17 cellular contexts compared by ENCODE assay signal in the genomic region with DNA sequence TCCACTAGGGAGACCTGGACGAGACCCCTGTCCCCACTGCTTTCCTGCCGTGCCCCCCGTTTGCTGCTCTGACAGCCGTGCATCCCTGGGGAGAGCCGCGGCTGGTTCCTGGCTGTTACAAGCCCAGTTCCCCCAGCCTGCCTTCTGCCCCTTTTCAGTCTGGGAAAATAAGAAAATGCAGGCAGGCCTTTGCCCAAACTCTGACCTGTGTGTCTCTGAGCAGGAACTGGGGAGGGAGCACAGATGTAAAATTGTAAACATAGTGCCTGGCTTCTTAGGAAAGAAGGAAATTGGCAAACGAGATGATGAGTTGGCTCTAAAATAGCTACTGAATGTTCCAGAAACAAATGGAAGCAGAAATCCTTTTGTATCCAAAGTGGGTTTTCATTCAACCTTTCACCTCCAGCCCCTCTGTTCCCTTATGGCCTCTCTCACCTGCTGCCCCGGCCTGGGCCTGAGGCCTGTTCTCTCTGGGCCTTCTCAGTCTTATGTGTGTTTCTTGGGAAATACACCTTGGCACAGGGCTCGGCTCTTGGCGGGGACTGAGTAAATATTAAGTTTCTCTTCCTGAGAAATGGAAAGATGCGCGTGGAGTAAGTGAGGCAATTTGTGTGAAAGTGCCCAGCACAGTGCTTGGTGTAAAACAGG.
DNase-seq lines count a peak whose midpoint lies in the region; ATAC-seq, FAIRE-seq and TF ChIP-seq lines count a peak whose summit lies in the region.
"Had no signal": no experiment of that assay in that cellular context is flagged by ENCODE, and none has a peak within 500 bp of the region (broad histone marks: within the 10 kb centered on the region; RNA-seq: fewer than 3 reads in every experiment).

No MANE protein-coding gene starts in this region.

- H3K36me3 ChIP-seq in pancreas, result peaks cover 0 to 21% (median 2%) of the 10 kb centered on the region in 3 donors
- H3K36me3 ChIP-seq in upper lobe of left lung, result peaks cover 0 to 8% (median 2%) of the 10 kb centered on the region in 4 donors
- H3K36me3 ChIP-seq: SJCRH30 had no signal

- no peak for TF ChIP-seq CTCF in fibroblast of mammary gland (conservative IDR thresholded peaks at IDR 0.05; ENCODE audit: control insufficient read depth, insufficient read depth, low read depth, low read length)
- no peak for TF ChIP-seq CTCF in pancreas (IDR thresholded peaks at IDR 0.05)
- TF ChIP-seq CTCF in upper lobe of left lung (IDR thresholded peaks at IDR 0.05), result no peak

- intact Hi-C loops in pancreas (cut with DNase I), result no loop called here

- WGBS in pancreas, 2 donors, result 38 to 39% methylated on average over 12 of the region's 12 CpGs
- 55 to 69% methylated on average over 12 of the region's 12 CpGs for WGBS in upper lobe of left lung, 2 donors

- peak overlapping the region; percentile 29 to 83 (median 70) for H3K27ac ChIP-seq in pancreas
- peak overlapping the region in 3 of 4 donors; percentile 27 to 68 (median 49) for H3K27ac ChIP-seq in upper lobe of left lung
- H3K27ac ChIP-seq: SJCRH30 had no signal

- no peak overlapping the region for H3K4me3 Mint-ChIP-seq in T-helper 17 cell
- H3K4me3 Mint-ChIP-seq: activated CD4-positive, alpha-beta T cell treated with anti-CD3 and anti-CD28 coated beads, Interleukin-2, amount 10 ng/mL, durations not matched to agents 7 days and 5 days; memory B cell had no signal

- no peak for TF ChIP-seq POLR2A in upper lobe of left lung (IDR thresholded peaks at IDR 0.05)

- H3K27ac Mint-ChIP-seq in T-helper 17 cell, result peak overlapping the region; percentile 32
- H3K27ac Mint-ChIP-seq: activated CD4-positive, alpha-beta T cell treated with anti-CD3 and anti-CD28 coated beads, Interleukin-2, amount 10 ng/mL, durations not matched to agents 7 days and 5 days; memory B cell had no signal

- H3K27me3 ChIP-seq in pancreas (no peaks in the 10 kb centered on the region), upper lobe of left lung (no peaks in the 10 kb centered on the region)
- H3K27me3 ChIP-seq: SJCRH30 had no signal

- no peaks in the 10 kb centered on the region for H3K27me3 Mint-ChIP-seq in T-helper 17 cell
- H3K27me3 Mint-ChIP-seq: activated CD4-positive, alpha-beta T cell treated with anti-CD3 and anti-CD28 coated beads, Interleukin-2, amount 10 ng/mL, durations not matched to agents 7 days and 5 days; memory B cell had no signal

- DNase-seq in T-helper 17 cell (no peak), fibroblast of mammary gland (ENCODE audit: low read depth) (peak; percentile 59), pancreas (peak in 4 of 6 donors; percentile 52 to 65 (median 58)), upper lobe of left lung (peak in 1 of 2 donors; percentile 15), epidermal melanocyte (ENCODE audit: insufficient read length, low spot score) (no peak), inferior parietal cortex (ENCODE audit: extremely low spot score) (no peak), HT-29 (ENCODE audit: low spot score) (no peak)
- DNase-seq: activated CD4-positive, alpha-beta T cell treated with anti-CD3 and anti-CD28 coated beads, Interleukin-2, amount 10 ng/mL, durations not matched to agents 7 days and 5 days; activated T-cell treated with anti-CD3 and anti-CD28 coated beads, Interleukin-2, amount 50 U/mL, for 48 hours; erythroblast; NCI-H1048; occipital lobe; SJCRH30; T1000 had no signal

- FAIRE-seq in pancreas (lab: Jason Lieb, UNC), result no peak
- FAIRE-seq: colon, GM19239 had no signal

- no peak for ATAC-seq in T-helper 17 cell
- ATAC-seq in pancreas, result peak; percentile 61 to 78 (median 73)
- ATAC-seq in upper lobe of left lung (ENCODE audit: low FRiP score in 2 of 2), result no peak

- no peaks in the 10 kb centered on the region for H3K4me1 Mint-ChIP-seq in T-helper 17 cell
- H3K4me1 Mint-ChIP-seq: activated CD4-positive, alpha-beta T cell treated with anti-CD3 and anti-CD28 coated beads, Interleukin-2, amount 10 ng/mL, durations not matched to agents 7 days and 5 days had no signal

- TF ChIP-seq EP300 in upper lobe of left lung (IDR thresholded peaks at IDR 0.05), result no peak

- H3K4me3 ChIP-seq in fibroblast of mammary gland (ENCODE audit: control insufficient read depth, low read depth, low read length) (no peak overlapping the region), pancreas (no peak overlapping the region), upper lobe of left lung (no peak overlapping the region)
- H3K4me3 ChIP-seq: SJCRH30 had no signal

- H3K4me1 ChIP-seq in pancreas (peaks cover 12 to 22% (median 21%) of the 10 kb centered on the region in 3 donors), upper lobe of left lung (peaks cover 0 to 11% (median 7%) of the 10 kb centered on the region in 4 donors)
- H3K4me1 ChIP-seq: SJCRH30 had no signal

- peaks cover 9% of the 10 kb centered on the region for H3K36me3 Mint-ChIP-seq in T-helper 17 cell (ENCODE audit: low read depth)

- H3K9me3 ChIP-seq in T-helper 17 cell (ENCODE audit: control insufficient read depth, low read length, poor library complexity, severe bottlenecking) (no peaks in the 10 kb centered on the region), pancreas (no peaks in the 10 kb centered on the region), upper lobe of left lung (no peaks in the 10 kb centered on the region)
- H3K9me3 ChIP-seq: SJCRH30 had no signal

Comparison
In these comparisons a context has a peak if more than half of its experiments do, and no peak if none do; other contexts are left out.
1. ATAC-seq: peak in pancreas (4 of 4); none in T-helper 17 cell (single experiment) and upper lobe of left lung (0 of 2).
2. DNase-seq: peak in fibroblast of mammary gland (single experiment) and pancreas (4 of 6); none in T-helper 17 cell (0 of 3), epidermal melanocyte (single experiment), inferior parietal cortex (single experiment) and HT-29 (single experiment).